Comparison of ENCODE assay signal across 8 cellular contexts in genomic region chrX:39705299-39705698, GRCh38.
DNase-seq lines count a peak whose midpoint lies in the region; ATAC-seq, FAIRE-seq and TF ChIP-seq lines count a peak whose summit lies in the region.

No MANE protein-coding gene starts in this region.

- H3K36me3 ChIP-seq in cardiac muscle cell (no peaks in the 10 kb centered on the region), small intestine (ENCODE audit: control insufficient read depth in 2 of 2, insufficient read depth in 2 of 2, low read length in 2 of 2) (no peaks in the 10 kb centered on the region)

- DNase-seq in stimulated activated CD4-positive, alpha-beta T cell treated with anti-CD3 and anti-CD28 coated beads, Interleukin-15, amount 100 ng/mL, for 24 hours: peak; percentile 4
- DNase-seq in stimulated activated CD4-positive, alpha-beta T cell treated with anti-CD3 and anti-CD28 coated beads, Interleukin-12 subunit alpha, Interleukin-12 subunit beta, amount 100 ng/mL, for 4 hours: no peak
- DNase-seq in SK-MEL-5 (ENCODE audit: low read depth, low spot score) (peak; percentile 24), cardiac muscle cell (ENCODE audit: low read depth in 1 of 2, low spot score in 1 of 2) (peak in 1 of 2 donors; percentile 92), small intestine (peak; percentile 79)
- no peak for DNase-seq in stimulated activated naive CD8-positive, alpha-beta T cell treated with anti-CD3 and anti-CD28 coated beads, Interleukin-15, Interleukin-2, amounts not matched to agents 100 U/mL and 50 U/mL, for 24 hours

- H3K27me3 ChIP-seq in cardiac muscle cell (no peaks in the 10 kb centered on the region), small intestine (ENCODE audit: control insufficient read depth in 2 of 2, insufficient read depth in 2 of 2, low read length in 2 of 2) (no peaks in the 10 kb centered on the region)

- no peaks in the 10 kb centered on the region for H3K4me1 ChIP-seq in cardiac muscle cell (ENCODE audit: low read depth)
- H3K4me1 ChIP-seq in small intestine (ENCODE audit: control insufficient read depth in 2 of 2, insufficient read depth in 1 of 2, low read depth in 1 of 2, low read length in 1 of 2): no peaks in the 10 kb centered on the region

- no peak for FAIRE-seq in small intestine (lab: Jason Lieb, UNC)

- ATAC-seq in stimulated activated naive CD8-positive, alpha-beta T cell treated with anti-CD3 and anti-CD28 coated beads, Interleukin-15, Interleukin-2, amounts not matched to agents 100 U/mL and 50 U/mL, for 24 hours: no peak
- ATAC-seq in HG03432 (IDR thresholded peaks at IDR 0.05; ENCODE audit: unreplicated experiment) (no peak), GM18909 (IDR thresholded peaks at IDR 0.05; ENCODE audit: poor library complexity, unreplicated experiment) (no peak)

- 0 to 18% (median 10%) methylated on average over 2 of the region's 2 CpGs for WGBS in small intestine, 3 donors

- H3K27ac ChIP-seq in cardiac muscle cell (no peak overlapping the region), small intestine (ENCODE audit: low read depth in 1 of 2, low read length in 1 of 2) (peak overlapping the region; percentile 19 to 28)

- peak; percentile 60 for TF ChIP-seq CTCF in cardiac muscle cell (IDR thresholded peaks at IDR 0.05; ENCODE audit: low read depth, low read length)

- H3K9me3 ChIP-seq in cardiac muscle cell (ENCODE audit: low read depth) (no peaks in the 10 kb centered on the region), small intestine (ENCODE audit: control insufficient read depth, low read depth) (no peaks in the 10 kb centered on the region)

- in situ Hi-C loops in SK-MEL-5 (cut with HindIII; ENCODE audit: low pct_unique_long_range_greater_than_20kb, low sequenced_read_pairs): no loop called here

- no peak overlapping the region for H3K4me3 ChIP-seq in cardiac muscle cell
- no peak overlapping the region for H3K4me3 ChIP-seq in small intestine (ENCODE audit: low read depth in 1 of 2, low read length in 2 of 2)

Comparison
In these comparisons a context has a peak if more than half of its experiments do, and no peak if none do; other contexts are left out.
1. DNase-seq: peak in stimulated activated CD4-positive, alpha-beta T cell treated with anti-CD3 and anti-CD28 coated beads, Interleukin-15, amount 100 ng/mL, for 24 hours (single experiment), SK-MEL-5 (single experiment) and small intestine (single experiment); none in stimulated activated CD4-positive, alpha-beta T cell treated with anti-CD3 and anti-CD28 coated beads, Interleukin-12 subunit alpha, Interleukin-12 subunit beta, amount 100 ng/mL, for 4 hours (single experiment) and stimulated activated naive CD8-positive, alpha-beta T cell treated with anti-CD3 and anti-CD28 coated beads, Interleukin-15, Interleukin-2, amounts not matched to agents 100 U/mL and 50 U/mL, for 24 hours (single experiment).